Comparison of ENCODE assay signal across 6 cellular contexts in the genomic region with DNA sequence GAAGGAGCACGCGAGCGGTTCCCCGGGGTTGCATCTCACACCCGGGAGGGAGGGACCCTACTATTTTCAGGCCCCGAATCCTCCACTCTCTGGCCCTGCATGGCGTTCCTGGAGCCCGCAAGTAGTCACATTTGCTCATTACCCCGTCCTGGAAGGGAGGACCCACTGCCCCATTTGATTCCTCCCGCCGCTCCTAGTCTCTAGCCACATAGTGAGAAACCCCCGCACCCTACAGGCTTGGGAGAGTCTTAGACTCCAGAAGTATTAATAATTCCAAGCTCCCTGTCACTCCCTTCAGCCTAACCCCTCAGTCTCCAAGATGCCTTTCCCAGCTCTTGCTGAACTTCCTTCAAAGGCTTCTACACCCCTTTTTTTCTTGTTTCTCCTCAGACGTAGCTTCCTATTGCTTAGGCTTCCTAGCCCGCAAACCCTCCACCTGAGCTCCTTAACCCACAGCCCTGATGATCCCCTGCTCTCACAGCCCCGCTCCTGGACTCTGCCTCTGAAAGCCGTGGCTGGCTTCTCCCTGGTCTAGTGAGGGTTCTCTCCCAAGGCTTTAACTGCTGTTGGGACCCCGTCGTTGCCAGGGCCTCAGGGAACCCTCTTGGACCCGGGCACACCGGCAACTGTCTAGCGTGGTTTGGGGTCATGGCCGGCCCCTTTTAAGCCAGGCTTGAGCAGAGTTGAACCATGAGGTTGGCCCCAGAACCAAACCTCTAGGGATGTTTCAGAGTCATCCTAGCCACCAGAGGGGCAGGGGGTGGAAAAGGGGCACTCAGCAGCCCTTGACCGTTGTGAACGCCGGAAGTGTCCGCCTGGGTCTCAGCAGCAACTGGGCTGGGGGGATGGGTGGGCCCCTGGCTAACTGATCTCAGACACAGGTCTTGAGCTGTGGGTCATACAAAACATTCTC. TPM values are rescaled to one million over a fixed set of nuclear protein-coding genes. Genes with fewer than 3 reads are reported as not detected.
DNase-seq lines count a peak whose midpoint lies in the region; TF ChIP-seq lines count a peak whose summit lies in the region.

No MANE protein-coding gene starts in this region.

- H3K36me3 ChIP-seq in ES-I3 (ENCODE audit: insufficient read depth, low read length) = no peaks in the 10 kb centered on the region
- no peaks in the 10 kb centered on the region for H3K36me3 ChIP-seq in fibroblast of lung (ENCODE audit: control insufficient read depth, insufficient read depth, low read length)
- H3K36me3 ChIP-seq in stomach smooth muscle (ENCODE audit: control insufficient read depth in 2 of 2, insufficient read depth in 2 of 2, low read length in 2 of 2) = peaks cover 3 to 4% of the 10 kb centered on the region in 2 donors

- no peak overlapping the region for H2AFZ ChIP-seq in fibroblast of lung (ENCODE audit: low read length)

- H3K4me2 ChIP-seq in fibroblast of lung (ENCODE audit: extremely low read depth, insufficient read depth, low read length) = peak overlapping the region; percentile 95

- H4K20me1 ChIP-seq in fibroblast of lung (ENCODE audit: control insufficient read depth, extremely low read depth, insufficient read depth, low read length) = no peaks in the 10 kb centered on the region

- H3K27me3 ChIP-seq in fibroblast of lung (ENCODE audit: control insufficient read depth, insufficient read depth, low read length) = peaks cover 8% of the 10 kb centered on the region
- peaks cover 0 to 4% of the 10 kb centered on the region in 2 donors for H3K27me3 ChIP-seq in stomach smooth muscle (ENCODE audit: control insufficient read depth in 1 of 2, insufficient read depth in 2 of 2, low read length in 2 of 2)

- H3K4me3 ChIP-seq in fibroblast of lung (replicated peaks in 1 of 4; ENCODE audit: control extremely low read depth in 1 of 4, insufficient read depth in 1 of 4, low read depth in 3 of 4, low read length in 4 of 4) (peak overlapping the region; percentile 86 to 96 (median 92)), stomach smooth muscle (ENCODE audit: low read length in 2 of 2) (peak overlapping the region; percentile 77 to 90)

- DNase-seq in OCI-M1 (lab: John Stamatoyannopoulos, UW) = peak; percentile 75
- peak in 1 of 2 donors; percentile 28 for DNase-seq in fibroblast of lung (ENCODE audit: low read depth in 2 of 2)
- no peak for DNase-seq in mucosa of gallbladder (ENCODE audit: low spot score)
- no peak for DNase-seq in NCI-H526 treated with DMSO at 0.1 percent for 48 hours (lab: John Stamatoyannopoulos, UW)

- H3K4me1 ChIP-seq in ES-I3 (ENCODE audit: insufficient read depth, low read length) (0 out of 2 replicates have a peak, but pooled peaks cover 3% of the 10 kb centered on the region), fibroblast of lung (ENCODE audit: control insufficient read depth, extremely low read depth, insufficient read depth, low read length) (peaks cover 6% of the 10 kb centered on the region), stomach smooth muscle (ENCODE audit: control insufficient read depth, insufficient read depth, low read length) (peaks cover 40% of the 10 kb centered on the region)

- H3K9ac ChIP-seq in ES-I3 (ENCODE audit: low read depth, low read length) (peak overlapping the region; percentile 64), fibroblast of lung (ENCODE audit: insufficient read depth, low read length) (peak overlapping the region; percentile 80), stomach smooth muscle (ENCODE audit: low read length in 2 of 2) (peak overlapping the region; percentile 87 to 90)

- TF ChIP-seq CTCF in fibroblast of lung (conservative IDR thresholded peaks at IDR 0.05 in 1 of 2, IDR thresholded peaks at IDR 0.05 in 1 of 2; ENCODE audit: low read depth in 1 of 2, low read length in 2 of 2) = no peak

- peaks cover 24% of the 10 kb centered on the region for H3K79me2 ChIP-seq in fibroblast of lung (ENCODE audit: control insufficient read depth, insufficient read depth, low read length)

- H3K27ac ChIP-seq in fibroblast of lung (ENCODE audit: insufficient read depth, low read length) (peak overlapping the region; percentile 88), stomach smooth muscle (ENCODE audit: low read length) (peak overlapping the region; percentile 96)

- no peaks in the 10 kb centered on the region for H3K9me3 ChIP-seq in ES-I3 (ENCODE audit: control insufficient read depth, insufficient read depth, low read length)
- no peaks in the 10 kb centered on the region for H3K9me3 ChIP-seq in fibroblast of lung (ENCODE audit: control insufficient read depth, insufficient read depth, low read depth, low read length)
- no peaks in the 10 kb centered on the region for H3K9me3 ChIP-seq in stomach smooth muscle (ENCODE audit: control insufficient read depth in 2 of 2, low read length in 2 of 2)

RNA-seq across cellular contexts. Expression of gene GGA1, which starts 0.9 kb away (rescaled TPM):
- 24.7 and 27.9 TPM in 2 replicates for total RNA-seq in fibroblast of lung
- polyA plus RNA-seq in fibroblast of lung = 18.0 and 23.1 TPM in 2 replicates
- polyA plus RNA-seq in fibroblast of lung (2012) = 17.3 and 21.9 TPM in 2 replicates
- 17.6 and 35.7 TPM in 2 replicates for polyA minus RNA-seq in fibroblast of lung (ENCODE audit: low replicate concordance)
- total RNA-seq in mucosa of gallbladder = 81.5 TPM

RNA-seq across cellular contexts. Expression of gene LGALS2, which starts 29.6 kb away (rescaled TPM):
- not detected in 2 replicates for total RNA-seq in fibroblast of lung
- 0.19 TPM in 1 of 2 replicates, not detected in the other for polyA plus RNA-seq in fibroblast of lung
- polyA plus RNA-seq in fibroblast of lung (2012) = not detected in 2 replicates
- not detected in 2 replicates for polyA minus RNA-seq in fibroblast of lung (ENCODE audit: low replicate concordance)
- total RNA-seq in mucosa of gallbladder = 776 TPM

RNA-seq across cellular contexts. Expression of gene SH3BP1, which starts 30.0 kb away (rescaled TPM):
- total RNA-seq in fibroblast of lung = 3.1 and 6.2 TPM in 2 replicates
- polyA plus RNA-seq in fibroblast of lung = 2.9 and 5.5 TPM in 2 replicates
- 7.7 and 15.2 TPM in 2 replicates for polyA plus RNA-seq in fibroblast of lung (2012)
- 15.3 and 34.4 TPM in 2 replicates for polyA minus RNA-seq in fibroblast of lung (ENCODE audit: low replicate concordance)
- 13.6 TPM for total RNA-seq in mucosa of gallbladder

RNA-seq across cellular contexts. Expression of gene PDXP, which starts 49.0 kb away (rescaled TPM):
- total RNA-seq in fibroblast of lung = 4.0 and 5.1 TPM in 2 replicates
- 7.9 and 14.7 TPM in 2 replicates for polyA plus RNA-seq in fibroblast of lung
- polyA plus RNA-seq in fibroblast of lung (2012) = 6.9 and 16.5 TPM in 2 replicates
- 14.5 and 15.0 TPM in 2 replicates for polyA minus RNA-seq in fibroblast of lung (ENCODE audit: low replicate concordance)
- 12.1 TPM for total RNA-seq in mucosa of gallbladder

RNA-seq across cellular contexts. Expression of gene CDC42EP1, which starts 49.2 kb away (rescaled TPM):
- total RNA-seq in fibroblast of lung (11.8 and 17.2 TPM in 2 replicates), mucosa of gallbladder (186 TPM)
- 10.4 and 10.6 TPM in 2 replicates for polyA plus RNA-seq in fibroblast of lung
- 63.6 and 69.7 TPM in 2 replicates for polyA plus RNA-seq in fibroblast of lung (2012)
- polyA minus RNA-seq in fibroblast of lung (ENCODE audit: low replicate concordance) = 72.6 and 80.2 TPM in 2 replicates

Comparison
In these comparisons a context has a peak if more than half of its experiments do, and no peak if none do; other contexts are left out.
1. RNA of gene LGALS2, which starts 29.6 kb away (total RNA-seq): 776 TPM in mucosa of gallbladder (single experiment); not detected in fibroblast of lung; every median in the first group is over 100 times any median in the second.
2. Peak in every context shown above with its lines, with median percentiles within 50 percentile points of each other: H3K9ac ChIP-seq.